In genomic region chr15:78979456-78980320, GRCh38 we compare ENCODE assay signal across 1 cellular context.
TF ChIP-seq lines count a peak whose summit lies in the region.

No MANE protein-coding gene starts in this region.

TF ChIP-seq in SK-N-SH, 30 proteins besides CTCF, POLR2A, EP300 and RAD21 (continued from another document):
- TF ChIP-seq REST (IDR thresholded peaks at IDR 0.05; ENCODE audit: low read depth, low read length) (no peak), SMC3 (IDR thresholded peaks at IDR 0.05; ENCODE audit: low read depth, low read length) (peak; percentile 79)
TF ChIP-seq in SK-N-SH: peak in this region for 6.
